ENCODE assay signal across 18 cellular contexts in the genomic region with DNA sequence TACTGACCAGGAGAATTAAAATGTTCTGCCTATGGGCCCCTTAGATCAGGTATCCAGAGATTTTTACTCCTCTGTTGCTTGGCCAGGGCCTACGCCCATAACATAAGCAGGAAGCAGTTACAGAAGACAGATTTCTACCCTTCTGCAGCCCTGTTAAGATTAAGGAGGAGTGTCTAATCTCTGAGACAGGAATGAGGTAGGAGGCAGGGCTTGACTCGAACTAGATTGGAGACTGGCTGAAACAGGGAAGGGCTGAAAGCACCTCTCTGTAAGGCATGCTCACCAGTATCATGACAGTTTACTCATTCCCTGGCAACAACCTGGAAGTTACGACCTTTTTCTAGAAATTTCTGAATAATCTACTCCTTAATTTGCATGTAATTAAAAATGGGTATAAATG. TPM values are rescaled to one million over a fixed set of nuclear protein-coding genes. Genes with fewer than 3 reads are reported as not detected.
A peak's percentile ranks its signal among the peaks of the same experiment; 100 is the strongest.
DNase-seq lines count a peak whose midpoint lies in the region; ATAC-seq and TF ChIP-seq lines count a peak whose summit lies in the region.
"Had no signal": no experiment of that assay in that cellular context is flagged by ENCODE, and none has a peak within 500 bp of the region (broad histone marks: within the 10 kb centered on the region; RNA-seq: fewer than 3 reads in every experiment).

No MANE protein-coding gene starts in this region.

- intact Hi-C loops in colonic mucosa (cut with DNase I) = no loop called here

- H3K27me3 ChIP-seq in RWPE2 (ENCODE audit: insufficient read depth, poor library complexity, severe bottlenecking) = no peaks in the 10 kb centered on the region
- H3K27me3 ChIP-seq in colonic mucosa = no peaks in the 10 kb centered on the region
- H3K27me3 ChIP-seq: BLaER1 had no signal

- H3K4me1 ChIP-seq in RWPE2 (ENCODE audit: insufficient read depth, poor library complexity, severe bottlenecking) = no peaks in the 10 kb centered on the region
- no peaks in the 10 kb centered on the region for H3K4me1 ChIP-seq in colonic mucosa
- H3K4me1 ChIP-seq: A549 had no signal

- DNase-seq in NCI-H226 = peak; percentile 34
- DNase-seq in RWPE2 (ENCODE audit: low spot score) = no peak
- DNase-seq in colonic mucosa = peak; percentile 20
- no peak for DNase-seq in omental fat pad (ENCODE audit: low spot score)
- DNase-seq in effector CD8-positive, alpha-beta T cell (lab: John Stamatoyannopoulos, UW) = no peak
- no peak for DNase-seq in RWPE1 (ENCODE audit: low spot score)
- DNase-seq: CD4-positive, alpha-beta memory T cell; NCI-H187; NCI-H2107; NCI-H510A treated with DMSO at 0.1 percent for 48 hours; NCI-H774; PC-9 had no signal

- H3K4me3 ChIP-seq in RWPE2 (ENCODE audit: severe bottlenecking) (no peak overlapping the region), colonic mucosa (no peak overlapping the region)
- H3K4me3 ChIP-seq: A549, BLaER1, GM12878, PC-9 had no signal

- no peaks in the 10 kb centered on the region for H3K36me3 ChIP-seq in RWPE2 (ENCODE audit: low read depth)
- H3K36me3 ChIP-seq in colonic mucosa = no peaks in the 10 kb centered on the region
- H3K36me3 ChIP-seq: BLaER1 had no signal

- POLR2A ChIA-PET in RWPE1 (lab: Yijun Ruan, JAX; ENCODE audit: low non-redundant PET) = no interaction called here

- ATAC-seq in RWPE2 (ENCODE audit: low read depth) (peak; percentile 36; the same call in 2 of the 3 replicates), omental fat pad (ENCODE audit: low FRiP score) (peak; percentile 47), GM21360 (IDR thresholded peaks at IDR 0.05; ENCODE audit: unreplicated experiment) (no peak)
- ATAC-seq: GM12878 had no signal

- no peak overlapping the region for H3K27ac ChIP-seq in RWPE2 (ENCODE audit: poor library complexity, severe bottlenecking)
- no peak overlapping the region for H3K27ac ChIP-seq in colonic mucosa
- H3K27ac ChIP-seq in RWPE1 = no peak overlapping the region
- H3K27ac ChIP-seq: A549, BLaER1, PC-9 had no signal

- CTCF ChIA-PET in RWPE1 (lab: Yijun Ruan, JAX) = interaction anchor here (0.6 to 1.9 kb wide), 3 partner anchors 17 to 88 kb away, joined by 3 to 6 read pairs (median 5); no protein-coding TSS in a partner anchor

- no peak for TF ChIP-seq CTCF in RWPE2 (IDR thresholded peaks at IDR 0.05; ENCODE audit: poor library complexity, severe bottlenecking)
- TF ChIP-seq CTCF in colonic mucosa (IDR thresholded peaks at IDR 0.05) = no peak
- TF ChIP-seq CTCF in omental fat pad (IDR thresholded peaks at IDR 0.05) = no peak
- no peak for TF ChIP-seq CTCF in RWPE1 (conservative IDR thresholded peaks at IDR 0.05; ENCODE audit: low read depth)

- H3K9me3 ChIP-seq in RWPE2 (ENCODE audit: severe bottlenecking) (no peaks in the 10 kb centered on the region), colonic mucosa (no peaks in the 10 kb centered on the region)
- H3K9me3 ChIP-seq: A549, BLaER1 had no signal

- H3K9ac ChIP-seq in colonic mucosa (ENCODE audit: low read depth in 2 of 2, low read length in 2 of 2) = no peak overlapping the region
- H3K9ac ChIP-seq: BLaER1 had no signal

RNA-seq across cellular contexts. Expression of a gene that starts 16.7 kb away (rescaled TPM):
- under 1 TPM; 0.24 to 0.27 TPM for total RNA-seq in colonic mucosa
- under 1 TPM in 1 of 4 donors, not detected in 3; 0.09 TPM for total RNA-seq in omental fat pad
- total RNA-seq: CD4-positive, alpha-beta memory T cell; GM12878; SK-MEL-5 had no signal

RNA-seq across cellular contexts. Expression of a gene that starts 56.8 kb away (rescaled TPM):
- total RNA-seq in colonic mucosa = under 1 TPM in 1 of 2 donors, not detected in 1; 0.67 TPM
- under 1 TPM in 1 of 4 donors, not detected in 3; 0.12 TPM for total RNA-seq in omental fat pad
- total RNA-seq: CD4-positive, alpha-beta memory T cell; H1; PC-9; SK-MEL-5 had no signal

Comparison
In these comparisons a context has a peak if more than half of its experiments do, and no peak if none do; other contexts are left out.
1. DNase-seq: peak in NCI-H226 (single experiment) and colonic mucosa (single experiment); none in RWPE2 (single experiment), omental fat pad (single experiment), effector CD8-positive, alpha-beta T cell (single experiment) and RWPE1 (single experiment).